ENCODE assay signal across 1 cellular context in the genomic region with DNA sequence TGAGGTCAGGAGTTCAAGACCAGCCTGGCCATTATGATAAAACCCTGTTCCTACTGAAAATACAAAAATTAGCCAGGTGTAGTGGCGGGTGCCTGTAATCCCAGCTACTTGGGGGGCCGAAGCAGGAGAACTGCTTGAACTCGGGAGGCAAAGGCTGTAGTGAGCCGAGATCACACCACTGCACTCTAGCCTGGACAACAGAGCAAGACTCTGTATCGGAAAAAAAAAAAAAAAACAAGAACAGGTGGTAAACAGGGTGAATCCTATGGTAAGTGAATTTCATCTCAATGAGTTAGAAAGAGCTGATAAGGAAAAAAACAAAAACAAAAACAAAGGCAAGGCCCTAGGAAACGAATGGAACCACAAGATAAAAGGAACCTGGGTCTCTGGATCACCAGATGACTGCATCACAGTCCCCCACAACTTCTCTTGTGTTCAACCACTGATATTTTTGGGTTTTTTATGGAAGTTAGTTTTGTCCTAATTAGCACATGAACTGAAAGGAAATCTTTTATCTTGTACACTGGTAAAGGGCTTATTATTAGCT.
TF ChIP-seq lines count a peak whose summit lies in the region.

No MANE protein-coding gene starts in this region.

TF ChIP-seq in GM12878, 131 proteins besides CTCF, POLR2A, EP300 and RAD21:
- TF ChIP-seq ATF7 (IDR thresholded peaks at IDR 0.05; ENCODE audit: low read depth) (0 out of 2 replicates have a peak, but pooled peaks have one; percentile 11), SUZ12 (IDR thresholded peaks at IDR 0.05; ENCODE audit: unreplicated experiment) (no peak), IKZF2 (IDR thresholded peaks at IDR 0.05) (peak in 1 of 2 experiments; percentile 20; a peak in 1 of 4 replicates), MTA2 (IDR thresholded peaks at IDR 0.05; ENCODE audit: low read depth) (peak; percentile 52; the same call in 1 of the 2 replicates)
- TF ChIP-seq, protein P1, sequence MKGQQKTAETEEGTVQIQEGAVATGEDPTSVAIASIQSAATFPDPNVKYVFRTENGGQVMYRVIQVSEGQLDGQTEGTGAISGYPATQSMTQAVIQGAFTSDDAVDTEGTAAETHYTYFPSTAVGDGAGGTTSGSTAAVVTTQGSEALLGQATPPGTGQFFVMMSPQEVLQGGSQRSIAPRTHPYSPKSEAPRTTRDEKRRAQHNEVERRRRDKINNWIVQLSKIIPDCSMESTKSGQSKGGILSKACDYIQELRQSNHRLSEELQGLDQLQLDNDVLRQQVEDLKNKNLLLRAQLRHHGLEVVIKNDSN (IDR thresholded peaks at IDR 0.05; ENCODE audit: borderline replicate concordance, extremely low read length, insufficient read depth, low read depth, low read length) = no peak
